Comparison of ENCODE assay signal across 2 cellular contexts in genomic region chr15:78777290-78777952, GRCh38. TPM values are rescaled to one million over a fixed set of nuclear protein-coding genes. Genes with fewer than 3 reads are reported as not detected.
"Had no signal": no experiment of that assay in that cellular context is flagged by ENCODE, and none has a peak within 500 bp of the region (broad histone marks: within the 10 kb centered on the region; RNA-seq: fewer than 3 reads in every experiment).

No MANE protein-coding gene starts in this region.

RNA-seq across cellular contexts. Expression of gene ADAMTS7, which starts 33.8 kb away (rescaled TPM):
- total RNA-seq: activated CD8-positive, alpha-beta T cell treated with anti-CD3 and anti-CD28 coated beads, Interleukin-2, amount 10 ng/mL, durations not matched to agents 7 days and 5 days; T-helper 17 cell had no signal
